18 cellular contexts compared by ENCODE assay signal in genomic region chr12:99392091-99392850, GRCh38.
"Had no signal": no experiment of that assay in that cellular context is flagged by ENCODE, and none has a peak within 500 bp of the region (broad histone marks: within the 10 kb centered on the region; RNA-seq: fewer than 3 reads in every experiment).

No MANE protein-coding gene starts in this region.

- DNase-seq: effector memory CD4-positive, alpha-beta T cell; heart right ventricle; hypothalamus; mammary epithelial cell; mucosa of descending colon; naive thymus-derived CD8-positive, alpha-beta T cell; psoas muscle; retina; right lobe of liver; stimulated activated CD4-positive, alpha-beta T cell treated with anti-CD3 and anti-CD28 coated beads, Interleukin-4, amount 100 ng/mL, for 24 hours; upper lobe of right lung had no signal

- ATAC-seq: esophagus mucosa; heart right ventricle; left lobe of liver; mucosa of descending colon; naive thymus-derived CD8-positive, alpha-beta T cell; psoas muscle; right lobe of liver; stimulated activated memory B cell treated with anti-CD40 and anti-IgM and Interleukin-4, amounts not matched to agents 10 μg/mL and 1 μg/mL and 100 μg/mL, for 72 hours; upper lobe of right lung had no signal

- H3K9me3 Mint-ChIP-seq: stimulated activated memory B cell treated with anti-CD40 and anti-IgM and Interleukin-4, amounts not matched to agents 10 μg/mL and 1 μg/mL and 100 μg/mL, for 72 hours; stimulated activated naive CD8-positive, alpha-beta T cell treated with anti-CD3 and anti-CD28 coated beads, Interleukin-15, Interleukin-2, amounts not matched to agents 100 ng/mL and 50 ng/mL, for 24 hours had no signal

- H3K4me1 Mint-ChIP-seq: naive thymus-derived CD8-positive, alpha-beta T cell; stimulated activated memory B cell treated with anti-CD40 and anti-IgM and Interleukin-4, amounts not matched to agents 10 μg/mL and 1 μg/mL and 100 μg/mL, for 72 hours had no signal

- H3K4me3 ChIP-seq: heart right ventricle, mucosa of descending colon, psoas muscle, right lobe of liver, tibial nerve, upper lobe of right lung, vagina had no signal

- H3K4me1 ChIP-seq: heart right ventricle, psoas muscle, right lobe of liver, tibial nerve, upper lobe of right lung, vagina had no signal

- H3K27ac Mint-ChIP-seq: naive thymus-derived CD8-positive, alpha-beta T cell; stimulated activated memory B cell treated with anti-CD40 and anti-IgM and Interleukin-4, amounts not matched to agents 10 μg/mL and 1 μg/mL and 100 μg/mL, for 72 hours; stimulated activated naive CD8-positive, alpha-beta T cell treated with anti-CD3 and anti-CD28 coated beads, Interleukin-15, Interleukin-2, amounts not matched to agents 100 ng/mL and 50 ng/mL, for 24 hours had no signal

- H3K36me3 ChIP-seq: heart right ventricle, neutrophil, right lobe of liver, tibial nerve, upper lobe of right lung, vagina had no signal

- H3K27me3 Mint-ChIP-seq: naive thymus-derived CD8-positive, alpha-beta T cell; stimulated activated memory B cell treated with anti-CD40 and anti-IgM and Interleukin-4, amounts not matched to agents 10 μg/mL and 1 μg/mL and 100 μg/mL, for 72 hours; stimulated activated naive CD8-positive, alpha-beta T cell treated with anti-CD3 and anti-CD28 coated beads, Interleukin-15, Interleukin-2, amounts not matched to agents 100 ng/mL and 50 ng/mL, for 24 hours had no signal

- H3K4me3 Mint-ChIP-seq: naive thymus-derived CD8-positive, alpha-beta T cell; stimulated activated memory B cell treated with anti-CD40 and anti-IgM and Interleukin-4, amounts not matched to agents 10 μg/mL and 1 μg/mL and 100 μg/mL, for 72 hours; stimulated activated naive CD8-positive, alpha-beta T cell treated with anti-CD3 and anti-CD28 coated beads, Interleukin-15, Interleukin-2, amounts not matched to agents 100 ng/mL and 50 ng/mL, for 24 hours had no signal

- H3K36me3 Mint-ChIP-seq: naive thymus-derived CD8-positive, alpha-beta T cell; stimulated activated memory B cell treated with anti-CD40 and anti-IgM and Interleukin-4, amounts not matched to agents 10 μg/mL and 1 μg/mL and 100 μg/mL, for 72 hours had no signal

- H3K27ac ChIP-seq: heart right ventricle, neutrophil, psoas muscle, right lobe of liver, tibial nerve, upper lobe of right lung, vagina had no signal

- H3K9me3 ChIP-seq: heart right ventricle, mucosa of descending colon, neutrophil, psoas muscle, right lobe of liver, tibial nerve, upper lobe of right lung, vagina had no signal

- H3K27me3 ChIP-seq: heart right ventricle, neutrophil, right lobe of liver, tibial nerve, upper lobe of right lung, vagina had no signal
